ENCODE assay signal across 13 cellular contexts in the genomic region with DNA sequence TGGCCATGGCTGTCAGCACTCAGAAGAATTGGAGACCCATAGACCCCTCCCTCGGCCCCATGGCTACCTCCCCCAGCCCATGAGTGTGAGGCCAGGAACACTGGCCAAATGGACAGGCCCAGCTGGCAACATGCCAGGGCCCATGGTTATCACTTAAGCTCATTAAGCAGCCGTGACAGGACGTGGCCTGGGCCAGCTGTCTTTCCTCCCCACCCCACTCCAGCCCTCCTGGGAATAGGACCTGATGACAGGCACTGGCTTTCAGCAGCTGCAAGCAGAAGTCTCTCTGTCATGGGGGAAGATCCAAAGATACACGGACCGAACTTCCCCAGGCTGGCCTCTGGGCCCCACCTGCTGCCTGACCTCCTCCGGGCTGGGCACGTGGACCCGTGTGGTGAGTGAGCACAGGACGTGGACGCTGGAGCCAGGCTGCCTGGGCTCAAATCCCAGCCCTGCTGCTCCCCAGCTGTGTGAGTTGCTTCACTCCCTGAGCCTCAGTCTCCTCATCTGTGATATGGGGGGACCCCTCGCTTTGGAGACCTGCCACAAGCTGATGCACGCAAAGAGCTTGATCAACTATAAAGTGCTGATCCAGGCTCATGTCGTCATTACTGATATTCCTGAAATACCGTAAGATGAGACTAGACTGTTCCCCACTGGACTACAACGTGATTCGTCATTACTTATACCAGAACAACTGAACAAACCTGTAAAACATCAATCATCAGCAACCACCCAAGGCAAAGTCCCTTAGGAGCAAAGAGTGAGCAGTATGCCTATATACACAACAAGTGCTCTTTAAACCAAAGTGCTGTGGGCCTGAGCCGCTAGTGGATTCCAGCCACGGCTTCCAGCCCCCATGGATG. TPM values are rescaled to one million over a fixed set of nuclear protein-coding genes. Genes with fewer than 3 reads are reported as not detected.
DNase-seq lines count a peak whose midpoint lies in the region; ATAC-seq, FAIRE-seq and TF ChIP-seq lines count a peak whose summit lies in the region.
"Had no signal": no experiment of that assay in that cellular context is flagged by ENCODE, and none has a peak within 500 bp of the region (broad histone marks: within the 10 kb centered on the region; RNA-seq: fewer than 3 reads in every experiment).

No MANE protein-coding gene starts in this region.

- H3K27me3 ChIP-seq in SJCRH30 = no peaks in the 10 kb centered on the region
- H3K27me3 ChIP-seq in heart left ventricle = peaks cover 0 to 25% (median 3%) of the 10 kb centered on the region in 9 donors
- no peaks in the 10 kb centered on the region for H3K27me3 ChIP-seq in small intestine (ENCODE audit: control insufficient read depth in 2 of 2, insufficient read depth in 2 of 2, low read length in 2 of 2)
- no peaks in the 10 kb centered on the region for H3K27me3 ChIP-seq in transverse colon
- H3K27me3 ChIP-seq in upper lobe of right lung = no peaks in the 10 kb centered on the region

- WGBS in heart left ventricle, 4 donors = 14 to 22% (median 19%) methylated on average over 8 to 18 of the region's 18 CpGs
- WGBS in small intestine, 3 donors = 33 to 50% (median 39%) methylated on average over 18 of the region's 18 CpGs
- 62 to 68% methylated on average over 4 to 18 of the region's 18 CpGs for WGBS in transverse colon (ENCODE audit: low coverage in 1 of 2), 2 donors

- in situ Hi-C loops in transverse colon (cut with MboI; ENCODE audit: low pct_ligation_motif_present in 1 of 4, low pct_unique_long_range_greater_than_20kb in 1 of 4, low sequenced_read_pairs in 3 of 4) = no loop called here

- TF ChIP-seq EP300 in transverse colon (IDR thresholded peaks at IDR 0.05; ENCODE audit: low read depth) = no peak

- TF ChIP-seq CTCF in heart left ventricle (IDR thresholded peaks at IDR 0.05) = no peak
- no peak for TF ChIP-seq CTCF in transverse colon (IDR thresholded peaks at IDR 0.05)
- TF ChIP-seq CTCF in upper lobe of right lung (IDR thresholded peaks at IDR 0.05) = no peak

- DNase-seq in NCI-H1417 (lab: John Stamatoyannopoulos, UW) = peak; percentile 74 to 92 (median 83)
- DNase-seq in NCI-H1417 treated with DMSO at 0.1 percent for 48 hours (lab: John Stamatoyannopoulos, UW) = no peak
- peak; percentile 100 for DNase-seq in SJCRH30
- peak; percentile 73 to 94 (median 89) for DNase-seq in heart left ventricle
- DNase-seq in small intestine = peak; percentile 51
- DNase-seq in activated effector memory CD4-positive, alpha-beta T cell treated with anti-CD3 and anti-CD28 coated beads, Interleukin-2, amount 50 U/mL, for 16 hours = no peak
- DNase-seq in transverse colon = no peak
- DNase-seq in upper lobe of right lung = no peak
- DNase-seq: GDM1; H7; stimulated activated CD4-positive, alpha-beta T cell treated with anti-CD3 and anti-CD28 coated beads, Interleukin-1b, Interleukin-23, amount 100 ng/mL, for 48 hours had no signal

- ATAC-seq in heart left ventricle = peak; percentile 89 to 93 (median 90)
- no peak for ATAC-seq in upper lobe of right lung

- H3K27ac ChIP-seq in SJCRH30 (peak overlapping the region; percentile 96), heart left ventricle (peak overlapping the region in 6 of 12 donors; percentile 2 to 58 (median 18)), small intestine (ENCODE audit: low read depth in 1 of 2, low read length in 1 of 2) (no peak overlapping the region), transverse colon (no peak overlapping the region), upper lobe of right lung (no peak overlapping the region)

- FAIRE-seq in small intestine (lab: Jason Lieb, UNC) = no peak
- FAIRE-seq: A204.1, colon had no signal

- TF ChIP-seq POLR2A in heart left ventricle (IDR thresholded peaks at IDR 0.05) (no peak), transverse colon (IDR thresholded peaks at IDR 0.05) (no peak)

- intact Hi-C loops in heart left ventricle (cut with DNase I) (loop anchor here in 1 of 10 donors (2.0 kb wide), 1 partner anchor 108 kb away; no protein-coding TSS in a partner anchor), transverse colon (cut with DNase I; ENCODE audit: low total_unique reads) (no loop called here), upper lobe of right lung (cut with DNase I) (no loop called here)

- H3K4me1 ChIP-seq in SJCRH30 (peaks cover 62% of the 10 kb centered on the region), heart left ventricle (peaks cover 0 to 47% (median 13%) of the 10 kb centered on the region in 12 donors), small intestine (ENCODE audit: control insufficient read depth in 2 of 2, insufficient read depth in 1 of 2, low read depth in 1 of 2, low read length in 1 of 2) (no peaks in the 10 kb centered on the region), transverse colon (no peaks in the 10 kb centered on the region), upper lobe of right lung (no peaks in the 10 kb centered on the region)

- H3K9me3 ChIP-seq in SJCRH30 (replicated peaks) (no peaks in the 10 kb centered on the region), heart left ventricle (no peaks in the 10 kb centered on the region), small intestine (ENCODE audit: control insufficient read depth, low read depth) (no peaks in the 10 kb centered on the region), transverse colon (no peaks in the 10 kb centered on the region), upper lobe of right lung (no peaks in the 10 kb centered on the region)

- no peaks in the 10 kb centered on the region for H3K36me3 ChIP-seq in SJCRH30
- H3K36me3 ChIP-seq in heart left ventricle = no peaks in the 10 kb centered on the region
- no peaks in the 10 kb centered on the region for H3K36me3 ChIP-seq in small intestine (ENCODE audit: control insufficient read depth in 2 of 2, insufficient read depth in 2 of 2, low read length in 2 of 2)
- no peaks in the 10 kb centered on the region for H3K36me3 ChIP-seq in transverse colon
- H3K36me3 ChIP-seq in upper lobe of right lung = no peaks in the 10 kb centered on the region

- H3K4me3 ChIP-seq in SJCRH30 (peak overlapping the region; percentile 13), heart left ventricle (no peak overlapping the region), small intestine (ENCODE audit: low read depth in 1 of 2, low read length in 2 of 2) (no peak overlapping the region), transverse colon (no peak overlapping the region), upper lobe of right lung (no peak overlapping the region)

RNA-seq across cellular contexts. Expression of gene VSTM2L, which starts 22.0 kb away (rescaled TPM):
- 0.18 and 0.22 TPM in 2 replicates for total RNA-seq in SJCRH30 (2014; rRNA removed; shearing (Covaris generic))
- 10 to 100 TPM in 5 of 9 donors, 1 to 10 TPM in 4; 3.7 to 49.5 (median 17.4) TPM for total RNA-seq in heart left ventricle
- 10 to 100 TPM; 10.7 to 28.1 TPM for polyA plus RNA-seq in heart left ventricle
- 1 to 10 TPM in 1 of 3 donors, under 1 TPM in 2; 0.67 to 1.5 (median 0.81) TPM for polyA plus RNA-seq in small intestine
- 1 to 10 TPM in 3 of 4 donors, not detected in 1; 3.0 to 6.6 (median 3.0) TPM for total RNA-seq in transverse colon
- total RNA-seq in upper lobe of right lung = 12.9 TPM

Comparison
In these comparisons a context has a peak if more than half of its experiments do, and no peak if none do; other contexts are left out.
1. DNase-seq: peak in NCI-H1417 (3 of 3), SJCRH30 (2 of 2), heart left ventricle (5 of 5) and small intestine (single experiment); none in NCI-H1417 treated with DMSO at 0.1 percent for 48 hours (single experiment), activated effector memory CD4-positive, alpha-beta T cell treated with anti-CD3 and anti-CD28 coated beads, Interleukin-2, amount 50 U/mL, for 16 hours (single experiment), transverse colon (single experiment) and upper lobe of right lung (single experiment).